ENCODE assay signal across 30 cellular contexts in genomic region chrX:154466907-154467306, GRCh38. TPM values are rescaled to one million over a fixed set of nuclear protein-coding genes. Genes with fewer than 3 reads are reported as not detected.
DNase-seq lines count a peak whose midpoint lies in the region; ATAC-seq, FAIRE-seq and TF ChIP-seq lines count a peak whose summit lies in the region.
"Had no signal": no experiment of that assay in that cellular context is flagged by ENCODE, and none has a peak within 500 bp of the region (broad histone marks: within the 10 kb centered on the region; RNA-seq: fewer than 3 reads in every experiment).

No MANE protein-coding gene starts in this region.

- H3K4me1 ChIP-seq in kidney (ENCODE audit: control insufficient read depth in 1 of 2, insufficient read depth in 1 of 2, low read depth in 1 of 2, low read length in 2 of 2) (no peaks in the 10 kb centered on the region), colonic mucosa (no peaks in the 10 kb centered on the region)
- H3K4me1 ChIP-seq: A549, BE2C, BLaER1, Caco-2 had no signal

- H3K27ac ChIP-seq in kidney (ENCODE audit: low read depth in 2 of 2, low read length in 2 of 2): no peak overlapping the region
- no peak overlapping the region for H3K27ac ChIP-seq in colonic mucosa
- H3K27ac ChIP-seq: 22Rv1; A549; BLaER1; BLaER1 treated with 17β-estradiol and CSF1 and Interleukin-3, amounts not matched to agents 10 nM and 100 nM; C4-2B had no signal

- H3K36me3 ChIP-seq in kidney (ENCODE audit: control insufficient read depth in 1 of 2, insufficient read depth in 2 of 2, low read length in 2 of 2) (no peaks in the 10 kb centered on the region), colonic mucosa (no peaks in the 10 kb centered on the region)
- H3K36me3 ChIP-seq: BE2C had no signal

- FAIRE-seq in kidney (lab: Jason Lieb, UNC): no peak
- FAIRE-seq: A204.1, A549, D721Med had no signal

- intact Hi-C loops in left cardiac atrium (cut with DNase I) (no loop called here), cardiac septum (cut with DNase I) (no loop called here), kidney (cut with DNase I) (no loop called here), colonic mucosa (cut with DNase I) (no loop called here)

- TF ChIP-seq CTCF in kidney (IDR thresholded peaks at IDR 0.05; ENCODE audit: borderline replicate concordance, extremely low read depth, insufficient read depth): no peak
- no peak for TF ChIP-seq CTCF in colonic mucosa (IDR thresholded peaks at IDR 0.05)

- H3K9me3 ChIP-seq in kidney (ENCODE audit: control insufficient read depth in 1 of 2, low read length in 2 of 2) (no peaks in the 10 kb centered on the region), colonic mucosa (no peaks in the 10 kb centered on the region)
- H3K9me3 ChIP-seq: A549, BE2C, Caco-2 had no signal

- ATAC-seq in left cardiac atrium: no peak
- ATAC-seq: A549; CD8-positive, alpha-beta T cell had no signal

- H3K9ac ChIP-seq in kidney (ENCODE audit: low read length in 2 of 2) (no peak overlapping the region), colonic mucosa (ENCODE audit: low read depth in 2 of 2, low read length in 2 of 2) (no peak overlapping the region)
- H3K9ac ChIP-seq: BLaER1; BLaER1 treated with 17β-estradiol and CSF1 and Interleukin-3, amounts not matched to agents 10 nM and 100 nM had no signal

- DNase-seq in left cardiac atrium (peak; percentile 15), cardiac septum (ENCODE audit: low spot score) (no peak), kidney (peak; percentile 61), colonic mucosa (no peak)
- DNase-seq: 8988T; ACHN; AML-193; BE2C; C1 segment of cervical spinal cord; Caco-2; Calu3; CD4-positive, alpha-beta memory T cell; CD4-positive, CD25-positive, alpha-beta regulatory T cell; CD8-positive, alpha-beta memory T cell; CD8-positive, alpha-beta T cell; COR-L47; DMS 273 treated with DMSO at 0.1 percent for 48 hours; DMS153; DMS53; DMS79; DMS79 treated with DMSO at 0.1 percent for 48 hours; DND-41; EL had no signal

- H3K27me3 ChIP-seq in colonic mucosa: no peaks in the 10 kb centered on the region
- H3K27me3 ChIP-seq: BE2C, BLaER1 had no signal

- H3K4me3 ChIP-seq in kidney (ENCODE audit: low read length in 2 of 2) (no peak overlapping the region), colonic mucosa (no peak overlapping the region)
- H3K4me3 ChIP-seq: A549; BLaER1; BLaER1 treated with 17β-estradiol and CSF1 and Interleukin-3, amounts not matched to agents 10 nM and 100 nM had no signal

RNA-seq across cellular contexts. Expression of gene PLXNA3, which starts 8.8 kb away (rescaled TPM):
- total RNA-seq in left cardiac atrium: 10 to 100 TPM; 24.0 to 28.1 TPM
- 46.9 TPM for total RNA-seq in cardiac septum
- total RNA-seq in kidney: 40.5 TPM
- 4.9 TPM for polyA plus RNA-seq in kidney (ENCODE audit: insufficient read depth, low read depth, low replicate concordance)
- total RNA-seq in colonic mucosa: 10 to 100 TPM; 37.7 to 43.9 TPM

RNA-seq across cellular contexts. Expression of gene LAGE3, which starts 12.2 kb away (rescaled TPM):
- 10 to 100 TPM; 17.7 TPM for total RNA-seq in left cardiac atrium
- 13.9 TPM for total RNA-seq in cardiac septum
- 10.0 TPM for total RNA-seq in kidney
- polyA plus RNA-seq in kidney (ENCODE audit: insufficient read depth, low read depth, low replicate concordance): 29.0 TPM
- total RNA-seq in colonic mucosa: 10 to 100 TPM; 10.0 to 35.3 TPM

RNA-seq across cellular contexts. Expression of gene UBL4A, which starts 19.5 kb away (rescaled TPM):
- 10 to 100 TPM; 44.4 to 48.4 TPM for total RNA-seq in left cardiac atrium
- 48.4 TPM for total RNA-seq in cardiac septum
- total RNA-seq in kidney: 26.1 TPM
- 35.2 TPM for polyA plus RNA-seq in kidney (ENCODE audit: insufficient read depth, low read depth, low replicate concordance)
- total RNA-seq in colonic mucosa: 10 to 100 TPM; 24.7 to 40.9 TPM

RNA-seq across cellular contexts. Expression of gene FAM50A, which starts 23.0 kb away (rescaled TPM):
- total RNA-seq in left cardiac atrium (10 to 100 TPM; 48.7 to 58.9 TPM), cardiac septum (43.7 TPM), kidney (46.0 TPM), colonic mucosa (10 to 100 TPM; 41.9 to 60.1 TPM)
- 112 TPM for polyA plus RNA-seq in kidney (ENCODE audit: insufficient read depth, low read depth, low replicate concordance)

RNA-seq across cellular contexts. Expression of gene SLC10A3, which starts 23.5 kb away (rescaled TPM):
- 10 to 100 TPM; 15.1 to 18.4 TPM for total RNA-seq in left cardiac atrium
- 13.8 TPM for total RNA-seq in cardiac septum
- total RNA-seq in kidney: 27.3 TPM
- 19.0 TPM for polyA plus RNA-seq in kidney (ENCODE audit: insufficient read depth, low read depth, low replicate concordance)
- total RNA-seq in colonic mucosa: 10 to 100 TPM; 23.0 to 24.5 TPM

Comparison
In these comparisons a context has a peak if more than half of its experiments do, and no peak if none do; other contexts are left out.
1. DNase-seq: peak in left cardiac atrium (single experiment) and kidney (single experiment); none in cardiac septum (single experiment) and colonic mucosa (single experiment).